ENCODE assay signal across 15 cellular contexts in the genomic region with DNA sequence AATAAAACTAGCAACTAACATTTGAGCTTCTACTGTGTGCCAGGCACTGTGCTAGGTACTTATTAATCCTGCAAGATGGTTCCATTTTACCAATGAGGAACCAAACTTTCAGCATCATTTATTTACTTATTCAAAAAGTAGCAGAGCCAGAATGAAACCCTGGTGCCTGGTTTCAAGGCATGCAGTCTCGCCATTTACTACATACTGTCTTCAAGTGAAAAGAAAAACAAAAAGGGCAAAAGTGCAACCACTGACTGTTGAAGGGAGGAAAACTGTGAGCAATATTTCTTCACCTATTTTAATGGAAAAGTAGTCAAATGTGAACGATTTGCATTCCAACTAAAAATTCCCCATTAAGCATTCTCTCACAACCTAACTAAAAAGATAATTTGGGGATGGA. TPM values are rescaled to one million over a fixed set of nuclear protein-coding genes. Genes with fewer than 3 reads are reported as not detected.
A peak's percentile ranks its signal among the peaks of the same experiment; 100 is the strongest.
DNase-seq lines count a peak whose midpoint lies in the region; ATAC-seq and TF ChIP-seq lines count a peak whose summit lies in the region.
"Had no signal": no experiment of that assay in that cellular context is flagged by ENCODE, and none has a peak within 500 bp of the region (broad histone marks: within the 10 kb centered on the region; RNA-seq: fewer than 3 reads in every experiment).

No MANE protein-coding gene starts in this region.

- H3K4me3 Mint-ChIP-seq in osteocyte (ENCODE audit: unreplicated experiment) = no peak overlapping the region
- H3K4me3 Mint-ChIP-seq: endodermal cell, neural progenitor cell had no signal

- in situ Hi-C loops in brain microvascular endothelial cell (cut with HindIII; ENCODE audit: low pct_ligation_motif_present, low sequenced_read_pairs) = no loop called here

- H3K27ac ChIP-seq in brain microvascular endothelial cell = no peak overlapping the region
- H3K27ac ChIP-seq: heart left ventricle, neural progenitor cell, testis had no signal

- H3K36me3 Mint-ChIP-seq in osteocyte (ENCODE audit: unreplicated experiment) = no peaks in the 10 kb centered on the region

- no peaks in the 10 kb centered on the region for H3K27me3 Mint-ChIP-seq in osteocyte (ENCODE audit: unreplicated experiment)

- peak overlapping the region; percentile 70 for H3K27ac Mint-ChIP-seq in osteocyte (ENCODE audit: unreplicated experiment)
- H3K27ac Mint-ChIP-seq: neural progenitor cell had no signal

- no peaks in the 10 kb centered on the region for H3K9me3 Mint-ChIP-seq in osteocyte (ENCODE audit: unreplicated experiment)
- H3K9me3 Mint-ChIP-seq: endodermal cell, neural progenitor cell had no signal

- H3K36me3 ChIP-seq in brain microvascular endothelial cell (replicated peaks) = no peaks in the 10 kb centered on the region
- H3K36me3 ChIP-seq: heart left ventricle, neural progenitor cell had no signal

- no peaks in the 10 kb centered on the region for H3K27me3 ChIP-seq in brain microvascular endothelial cell (replicated peaks)
- H3K27me3 ChIP-seq: heart left ventricle, neural progenitor cell, testis had no signal

- no peak overlapping the region for H3K4me3 ChIP-seq in brain microvascular endothelial cell (ENCODE audit: low read depth, low read length)
- H3K4me3 ChIP-seq: heart left ventricle, neural progenitor cell, testis had no signal

- DNase-seq in brain microvascular endothelial cell (peak; percentile 60), osteocyte (ENCODE audit: extremely low spot score, unreplicated experiment) (no peak), superior temporal gyrus (ENCODE audit: extremely low spot score) (no peak), NCI-H1436 (lab: John Stamatoyannopoulos, UW) (no peak)
- DNase-seq in activated effector memory CD4-positive, alpha-beta T cell treated with anti-CD3 and anti-CD28 coated beads, Interleukin-2, amount 50 U/mL, for 16 hours = no peak
- DNase-seq: activated CD4-positive, alpha-beta T cell treated with anti-CD3 and anti-CD28 coated beads for 4 hours; C1 segment of cervical spinal cord; endodermal cell; heart left ventricle; NCI-H446 treated with DMSO at 0.1 percent for 48 hours; testis had no signal

- TF ChIP-seq CTCF in brain microvascular endothelial cell (IDR thresholded peaks at IDR 0.05; ENCODE audit: low read depth, low read length, missing control alignments) (no peak), osteocyte (IDR thresholded peaks at IDR 0.05) (no peak)

- ATAC-seq in GM19463 (IDR thresholded peaks at IDR 0.05; ENCODE audit: unreplicated experiment) = peak; percentile 37
- peak; percentile 45 for ATAC-seq in HG03432 (IDR thresholded peaks at IDR 0.05; ENCODE audit: unreplicated experiment)
- ATAC-seq in HG03045 (IDR thresholded peaks at IDR 0.05; ENCODE audit: unreplicated experiment) = no peak
- ATAC-seq: heart left ventricle had no signal

- H3K4me1 Mint-ChIP-seq in osteocyte (ENCODE audit: unreplicated experiment) = peaks cover 44% of the 10 kb centered on the region

RNA-seq across cellular contexts. Expression of gene DCUN1D1, which starts 8.7 kb away (rescaled TPM):
- 52.4 and 56.5 TPM in 2 replicates for total RNA-seq in osteocyte
